18 cellular contexts compared by ENCODE assay signal in the genomic region with DNA sequence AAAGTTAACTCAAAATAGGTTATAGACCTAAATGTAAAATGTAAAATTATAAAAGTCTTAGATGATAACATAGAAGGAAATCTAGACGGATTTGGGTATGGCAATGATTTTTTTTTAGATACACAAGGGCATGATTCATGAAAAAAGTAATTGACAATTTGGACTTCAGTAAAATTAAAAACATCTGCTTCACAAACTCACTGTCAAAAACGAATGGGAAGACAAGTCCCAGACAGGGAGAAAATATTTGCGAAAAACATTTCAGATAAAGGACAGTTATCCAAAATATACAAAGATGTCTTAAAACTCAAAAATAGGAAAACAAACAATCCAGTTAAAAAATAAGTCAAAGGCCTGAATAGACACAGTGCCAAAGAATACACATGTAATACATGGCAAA. TPM values are rescaled to one million over a fixed set of nuclear protein-coding genes. Genes with fewer than 3 reads are reported as not detected.
DNase-seq lines count a peak whose midpoint lies in the region; FAIRE-seq and TF ChIP-seq lines count a peak whose summit lies in the region.
"Had no signal": no experiment of that assay in that cellular context is flagged by ENCODE, and none has a peak within 500 bp of the region (broad histone marks: within the 10 kb centered on the region; RNA-seq: fewer than 3 reads in every experiment).

No MANE protein-coding gene starts in this region.

- H3K9me3 ChIP-seq in adipocyte (ENCODE audit: control insufficient read depth, low read length) (peaks cover 12% of the 10 kb centered on the region), kidney (ENCODE audit: control insufficient read depth in 1 of 2, low read length in 2 of 2) (peaks cover 0 to 5% of the 10 kb centered on the region in 2 donors)
- H3K9me3 ChIP-seq: Caco-2 had no signal

- H3K4me1 ChIP-seq in adipocyte (ENCODE audit: control insufficient read depth, insufficient read depth, low read length), result no peaks in the 10 kb centered on the region
- no peaks in the 10 kb centered on the region for H3K4me1 ChIP-seq in kidney (ENCODE audit: control insufficient read depth in 1 of 2, insufficient read depth in 1 of 2, low read depth in 1 of 2, low read length in 2 of 2)
- H3K4me1 ChIP-seq: Caco-2 had no signal

- H3K36me3 ChIP-seq in adipocyte (ENCODE audit: control insufficient read depth, insufficient read depth, low read length, severe bottlenecking) (no peaks in the 10 kb centered on the region), kidney (ENCODE audit: control insufficient read depth in 1 of 2, insufficient read depth in 2 of 2, low read length in 2 of 2) (no peaks in the 10 kb centered on the region)

- FAIRE-seq in kidney (lab: Jason Lieb, UNC), result peak; percentile 42
- FAIRE-seq: G401.6, GM12892, H1 had no signal

- H3K27ac ChIP-seq in kidney (ENCODE audit: low read depth in 2 of 2, low read length in 2 of 2), result no peak overlapping the region
- H3K27ac ChIP-seq: GM23248 had no signal

- H3K27me3 ChIP-seq in adipocyte (replicated peaks; ENCODE audit: control insufficient read depth, insufficient read depth, low read length), result no peaks in the 10 kb centered on the region

- TF ChIP-seq CTCF in kidney (IDR thresholded peaks at IDR 0.05; ENCODE audit: borderline replicate concordance, extremely low read depth, insufficient read depth), result no peak

- no peak overlapping the region for H3K4me3 ChIP-seq in adipocyte (ENCODE audit: low read length)
- no peak overlapping the region for H3K4me3 ChIP-seq in kidney (ENCODE audit: low read length in 2 of 2)
- H3K4me3 ChIP-seq: GM23248 had no signal

- DNase-seq in adipocyte (ENCODE audit: low read depth), result peak; percentile 67
- peak; percentile 23 for DNase-seq in fibroblast of gingiva (ENCODE audit: low read depth)
- DNase-seq in kidney, result no peak
- no peak for DNase-seq in NCI-H2171 treated with DMSO at 0.1 percent for 48 hours (lab: John Stamatoyannopoulos, UW)
- no peak for DNase-seq in ureter (ENCODE audit: low spot score)
- DNase-seq in SIG-M5 (lab: John Stamatoyannopoulos, UW), result no peak
- DNase-seq: C1 segment of cervical spinal cord; Caco-2; CD4-positive, alpha-beta memory T cell; DMS153; DND-41; GM23248; H7; HCEC 1CT had no signal

- intact Hi-C loops in kidney (cut with DNase I), result no loop called here

- no peak overlapping the region for H3K9ac ChIP-seq in adipocyte (ENCODE audit: low read length)
- no peak overlapping the region for H3K9ac ChIP-seq in kidney (ENCODE audit: low read length in 2 of 2)
- H3K9ac ChIP-seq: GM23248 had no signal

RNA-seq across cellular contexts. Expression of gene PTGS2, which starts 9.7 kb away (rescaled TPM):
- 2.7 TPM for total RNA-seq in kidney
- polyA plus RNA-seq in kidney (ENCODE audit: insufficient read depth, low read depth, low replicate concordance), result 1.5 TPM
- total RNA-seq in ureter, result 16.0 TPM
- total RNA-seq: A172; CD4-positive, alpha-beta memory T cell had no signal
- polyA plus RNA-seq: CD4-positive, alpha-beta memory T cell had no signal

Comparison
In these comparisons a context has a peak if more than half of its experiments do, and no peak if none do; other contexts are left out.
1. DNase-seq: peak in adipocyte (single experiment) and fibroblast of gingiva (single experiment); none in kidney (single experiment), NCI-H2171 treated with DMSO at 0.1 percent for 48 hours (single experiment), ureter (single experiment) and SIG-M5 (single experiment).